Comparison of ENCODE assay signal across 1 cellular context in genomic region chr14:24430682-24431568, GRCh38.
A peak's percentile ranks its signal among the peaks of the same experiment; 100 is the strongest.
TF ChIP-seq lines count a peak whose summit lies in the region.

No MANE protein-coding gene starts in this region.

TF ChIP-seq in HepG2, 621 proteins besides CTCF, POLR2A, EP300 and RAD21 (continues in another document):
- TF ChIP-seq ESRRA (CRISPR knock-in tag; IDR thresholded peaks at IDR 0.05; ENCODE audit: low read depth) (no peak; the same call in 1 of the 2 replicates), KDM5A (IDR thresholded peaks at IDR 0.05; ENCODE audit: borderline replicate concordance, low read length) (no peak), CBFB (CRISPR knock-in tag; IDR thresholded peaks at IDR 0.05) (0 out of 2 replicates have a peak, but pooled peaks have one; percentile 4), AKAP8 (CRISPR knock-in tag; IDR thresholded peaks at IDR 0.05) (peak; percentile 81; the same call in 1 of the 2 replicates), ZNF547 (CRISPR knock-in tag; IDR thresholded peaks at IDR 0.05) (0 out of 2 replicates have a peak, but pooled peaks have one; percentile 24), ZNF605 (CRISPR knock-in tag; IDR thresholded peaks at IDR 0.05) (peak; percentile 72; the same call in 1 of the 2 replicates), CHD4 (IDR thresholded peaks at IDR 0.05; ENCODE audit: borderline replicate concordance, low read length) (peak; percentile 75; the same call in 1 of the 2 replicates), ZSCAN5A (CRISPR knock-in tag; IDR thresholded peaks at IDR 0.05; ENCODE audit: borderline replicate concordance) (no peak), ARID2 (CRISPR knock-in tag; IDR thresholded peaks at IDR 0.05; ENCODE audit: borderline replicate concordance) (no peak), ZNF143 (CRISPR knock-in tag; IDR thresholded peaks at IDR 0.05) (no peak; the same call in 1 of the 2 replicates), ZNF430 (CRISPR knock-in tag; IDR thresholded peaks at IDR 0.05) (peak; percentile 54; the same call in 1 of the 2 replicates), ZNF768 (CRISPR knock-in tag; IDR thresholded peaks at IDR 0.05) (peak; percentile 64; the same call in 1 of the 2 replicates), ZNF318 (CRISPR knock-in tag; IDR thresholded peaks at IDR 0.05) (peak; percentile 77; the same call in 1 of the 2 replicates), ZBTB46 (CRISPR knock-in tag; IDR thresholded peaks at IDR 0.05; ENCODE audit: borderline replicate concordance) (0 out of 2 replicates have a peak, but pooled peaks have one; percentile 86), ERF (CRISPR knock-in tag; IDR thresholded peaks at IDR 0.05) (no peak; the same call in 1 of the 2 replicates), SPEN (CRISPR knock-in tag; IDR thresholded peaks at IDR 0.05; ENCODE audit: low read depth) (peak; percentile 48; the same call in 1 of the 2 replicates), KDM2A (CRISPR knock-in tag; IDR thresholded peaks at IDR 0.05; ENCODE audit: borderline replicate concordance, low read depth) (peak; percentile 54; the same call in 1 of the 2 replicates), ZNF124 (CRISPR knock-in tag; IDR thresholded peaks at IDR 0.05) (0 out of 2 replicates have a peak, but pooled peaks have one; percentile 0), DPF2 (CRISPR knock-in tag; IDR thresholded peaks at IDR 0.05; ENCODE audit: borderline replicate concordance, low read depth) (no peak; the same call in 1 of the 2 replicates), BORCS8-MEF2B (CRISPR knock-in tag; IDR thresholded peaks at IDR 0.05) (no peak), NONO (IDR thresholded peaks at IDR 0.05) (no peak), NONO (CRISPR knock-in tag; conservative IDR thresholded peaks at IDR 0.05) (peak; percentile 70), MATR3 (CRISPR knock-in tag; IDR thresholded peaks at IDR 0.05) (0 out of 2 replicates have a peak, but pooled peaks have one; percentile 96), STAT6 (CRISPR knock-in tag; IDR thresholded peaks at IDR 0.05; ENCODE audit: borderline replicate concordance) (no peak), ZNF512 (CRISPR knock-in tag; IDR thresholded peaks at IDR 0.05) (no peak; the same call in 1 of the 2 replicates), PAX8 (CRISPR knock-in tag; IDR thresholded peaks at IDR 0.05; ENCODE audit: borderline replicate concordance) (peak; percentile 58; the same call in 1 of the 2 replicates), GLI4 (CRISPR knock-in tag; IDR thresholded peaks at IDR 0.05; ENCODE audit: borderline replicate concordance) (peak; percentile 54; the same call in 1 of the 2 replicates)
- TF ChIP-seq, protein P1, sequence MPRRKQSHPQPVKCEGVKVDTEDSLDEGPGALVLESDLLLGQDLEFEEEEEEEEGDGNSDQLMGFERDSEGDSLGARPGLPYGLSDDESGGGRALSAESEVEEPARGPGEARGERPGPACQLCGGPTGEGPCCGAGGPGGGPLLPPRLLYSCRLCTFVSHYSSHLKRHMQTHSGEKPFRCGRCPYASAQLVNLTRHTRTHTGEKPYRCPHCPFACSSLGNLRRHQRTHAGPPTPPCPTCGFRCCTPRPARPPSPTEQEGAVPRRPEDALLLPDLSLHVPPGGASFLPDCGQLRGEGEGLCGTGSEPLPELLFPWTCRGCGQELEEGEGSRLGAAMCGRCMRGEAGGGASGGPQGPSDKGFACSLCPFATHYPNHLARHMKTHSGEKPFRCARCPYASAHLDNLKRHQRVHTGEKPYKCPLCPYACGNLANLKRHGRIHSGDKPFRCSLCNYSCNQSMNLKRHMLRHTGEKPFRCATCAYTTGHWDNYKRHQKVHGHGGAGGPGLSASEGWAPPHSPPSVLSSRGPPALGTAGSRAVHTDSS (CRISPR knock-in tag; conservative IDR thresholded peaks at IDR 0.05), result 0 out of 2 replicates have a peak, but pooled peaks have one; percentile 24
- TF ChIP-seq, protein P2, sequence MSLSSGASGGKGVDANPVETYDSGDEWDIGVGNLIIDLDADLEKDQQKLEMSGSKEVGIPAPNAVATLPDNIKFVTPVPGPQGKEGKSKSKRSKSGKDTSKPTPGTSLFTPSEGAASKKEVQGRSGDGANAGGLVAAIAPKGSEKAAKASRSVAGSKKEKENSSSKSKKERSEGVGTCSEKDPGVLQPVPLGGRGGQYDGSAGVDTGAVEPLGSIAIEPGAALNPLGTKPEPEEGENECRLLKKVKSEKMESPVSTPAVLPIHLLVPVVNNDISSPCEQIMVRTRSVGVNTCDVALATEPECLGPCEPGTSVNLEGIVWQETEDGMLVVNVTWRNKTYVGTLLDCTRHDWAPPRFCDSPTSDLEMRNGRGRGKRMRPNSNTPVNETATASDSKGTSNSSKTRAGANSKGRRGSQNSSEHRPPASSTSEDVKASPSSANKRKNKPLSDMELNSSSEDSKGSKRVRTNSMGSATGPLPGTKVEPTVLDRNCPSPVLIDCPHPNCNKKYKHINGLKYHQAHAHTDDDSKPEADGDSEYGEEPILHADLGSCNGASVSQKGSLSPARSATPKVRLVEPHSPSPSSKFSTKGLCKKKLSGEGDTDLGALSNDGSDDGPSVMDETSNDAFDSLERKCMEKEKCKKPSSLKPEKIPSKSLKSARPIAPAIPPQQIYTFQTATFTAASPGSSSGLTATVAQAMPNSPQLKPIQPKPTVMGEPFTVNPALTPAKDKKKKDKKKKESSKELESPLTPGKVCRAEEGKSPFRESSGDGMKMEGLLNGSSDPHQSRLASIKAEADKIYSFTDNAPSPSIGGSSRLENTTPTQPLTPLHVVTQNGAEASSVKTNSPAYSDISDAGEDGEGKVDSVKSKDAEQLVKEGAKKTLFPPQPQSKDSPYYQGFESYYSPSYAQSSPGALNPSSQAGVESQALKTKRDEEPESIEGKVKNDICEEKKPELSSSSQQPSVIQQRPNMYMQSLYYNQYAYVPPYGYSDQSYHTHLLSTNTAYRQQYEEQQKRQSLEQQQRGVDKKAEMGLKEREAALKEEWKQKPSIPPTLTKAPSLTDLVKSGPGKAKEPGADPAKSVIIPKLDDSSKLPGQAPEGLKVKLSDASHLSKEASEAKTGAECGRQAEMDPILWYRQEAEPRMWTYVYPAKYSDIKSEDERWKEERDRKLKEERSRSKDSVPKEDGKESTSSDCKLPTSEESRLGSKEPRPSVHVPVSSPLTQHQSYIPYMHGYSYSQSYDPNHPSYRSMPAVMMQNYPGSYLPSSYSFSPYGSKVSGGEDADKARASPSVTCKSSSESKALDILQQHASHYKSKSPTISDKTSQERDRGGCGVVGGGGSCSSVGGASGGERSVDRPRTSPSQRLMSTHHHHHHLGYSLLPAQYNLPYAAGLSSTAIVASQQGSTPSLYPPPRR (CRISPR knock-in tag; IDR thresholded peaks at IDR 0.05; ENCODE audit: borderline replicate concordance), result no peak
- TF ChIP-seq, protein P3, sequence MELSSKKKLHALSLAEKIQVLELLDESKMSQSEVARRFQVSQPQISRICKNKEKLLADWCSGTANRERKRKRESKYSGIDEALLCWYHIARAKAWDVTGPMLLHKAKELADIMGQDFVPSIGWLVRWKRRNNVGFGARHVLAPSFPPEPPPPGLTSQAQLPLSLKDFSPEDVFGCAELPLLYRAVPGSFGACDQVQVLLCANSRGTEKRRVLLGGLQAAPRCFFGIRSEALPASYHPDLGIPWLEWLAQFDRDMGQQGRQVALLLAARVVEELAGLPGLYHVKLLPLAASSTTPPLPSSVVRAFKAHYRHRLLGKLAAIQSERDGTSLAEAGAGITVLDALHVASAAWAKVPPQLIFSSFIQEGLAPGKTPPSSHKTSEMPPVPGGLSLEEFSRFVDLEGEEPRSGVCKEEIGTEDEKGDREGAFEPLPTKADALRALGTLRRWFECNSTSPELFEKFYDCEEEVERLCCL (CRISPR knock-in tag; IDR thresholded peaks at IDR 0.05; ENCODE audit: borderline replicate concordance), result peak; percentile 95; the same call in 1 of the 2 replicates
